ENCODE assay signal across 33 cellular contexts in the genomic region with DNA sequence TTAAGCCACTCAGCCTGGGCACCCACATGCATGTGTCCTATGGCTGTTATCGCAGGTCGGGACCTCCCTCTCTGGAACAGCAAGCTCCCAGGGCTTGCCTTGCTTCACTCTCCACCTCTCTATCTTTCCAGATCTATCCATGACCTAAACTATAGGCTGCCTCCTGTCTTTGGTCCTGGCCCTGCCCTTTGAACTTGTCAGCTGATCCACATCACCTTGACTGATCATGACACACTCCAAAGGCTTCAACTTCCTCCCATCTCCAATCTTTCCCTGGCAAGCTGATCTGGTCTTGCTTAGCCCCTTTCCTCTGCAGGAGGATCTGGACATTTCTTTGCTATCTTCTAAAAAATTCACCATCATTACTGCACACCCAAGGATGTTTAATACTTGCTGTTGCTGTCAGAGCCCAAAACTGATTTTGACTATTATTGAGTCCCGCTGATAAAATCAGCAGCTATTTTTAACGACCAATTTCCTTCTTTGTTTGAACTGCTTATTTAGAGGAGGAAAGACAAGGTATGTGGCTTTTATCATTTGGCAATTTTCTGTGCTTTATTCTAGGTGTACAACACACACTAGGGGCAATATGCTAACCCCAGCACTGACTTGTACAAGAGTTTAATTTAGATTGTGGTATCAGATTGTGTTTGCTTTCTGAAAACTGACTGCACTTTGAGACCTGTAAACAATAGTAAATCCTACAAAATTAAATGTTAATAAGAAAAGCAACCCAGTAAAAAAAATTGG. TPM values are rescaled to one million over a fixed set of nuclear protein-coding genes. Genes with fewer than 3 reads are reported as not detected.
"Had no signal": no experiment of that assay in that cellular context is flagged by ENCODE, and none has a peak within 500 bp of the region (broad histone marks: within the 10 kb centered on the region; RNA-seq: fewer than 3 reads in every experiment).

No MANE protein-coding gene starts in this region.

- H3K4me3 ChIP-seq: ascending aorta, cardiac muscle cell, colonic mucosa, Peyer's patch had no signal

- H3K4me1 ChIP-seq: ascending aorta had no signal

- FAIRE-seq: TTC549 had no signal

- DNase-seq: activated CD4-positive, alpha-beta T cell treated with anti-CD3 and anti-CD28 coated beads for 36 hours; activated CD4-positive, alpha-beta T cell treated with anti-CD3 and anti-CD28 coated beads, Interleukin-2, amount 10 ng/mL, durations not matched to agents 7 days and 5 days; activated CD4-positive, alpha-beta T cell treated with anti-CD3 and anti-CD28 coated beads, Interleukin-2, amount 50 U/mL, for 48 hours; activated CD8-positive, alpha-beta T cell treated with anti-CD3 and anti-CD28 coated beads, Interleukin-2, amount 10 ng/mL, durations not matched to agents 7 days and 5 days; activated gamma-delta T cell; activated naive CD4-positive, alpha-beta T cell treated with Interleukin-2 at 50 U/mL for 16 hours; activated naive CD8-positive, alpha-beta T cell treated with anti-CD3 and anti-CD28 coated beads, Interleukin-2, amount 10 ng/mL, durations not matched to agents 7 days and 5 days; activated T-cell treated with anti-CD3 and anti-CD28 coated beads, Interleukin-2, amount 50 U/mL, for 24 hours; amygdala; colonic mucosa; Kasumi-1; NCI-H1092 treated with DMSO at 0.1 percent for 48 hours; NCI-H146; NCI-H2029 treated with DMSO at 0.1 percent for 48 hours; NCI-H2107; NCI-H226; NCI-H446 treated with DMSO at 0.1 percent for 48 hours; NCI-H524; NK-92 treated with Interleukin-12 subunit alpha and Interleukin-12 subunit beta, amount 100 ng/mL, for 24 hours; PC-3; SIG-M5 had no signal

- H3K27ac ChIP-seq: ascending aorta, cardiac muscle cell, colonic mucosa, Peyer's patch, RWPE1 had no signal

- H3K36me3 ChIP-seq: ascending aorta, cardiac muscle cell, colonic mucosa, Peyer's patch had no signal

- H3K27me3 ChIP-seq: ascending aorta, cardiac muscle cell, colonic mucosa, Peyer's patch had no signal

- H3K9me3 ChIP-seq: ascending aorta, colonic mucosa, Peyer's patch had no signal

RNA-seq across cellular contexts. Expression of a gene that starts 33.5 kb away (rescaled TPM):
- total RNA-seq: activated CD4-positive, alpha-beta T cell treated with anti-CD3 and anti-CD28 coated beads for 36 hours; activated CD4-positive, alpha-beta T cell treated with anti-CD3 and anti-CD28 coated beads, Interleukin-2, amount 10 ng/mL, durations not matched to agents 7 days and 5 days; activated CD8-positive, alpha-beta T cell treated with anti-CD3 and anti-CD28 coated beads, Interleukin-2, amount 10 ng/mL, durations not matched to agents 7 days and 5 days; activated naive CD8-positive, alpha-beta T cell treated with anti-CD3 and anti-CD28 coated beads, Interleukin-2, amount 10 ng/mL, durations not matched to agents 7 days and 5 days; activated T-helper 2 cell treated with anti-CD3 and anti-CD28 coated beads, Interferon-gamma antibody, Interleukin-2, Interleukin-4, amounts not matched to agents 10 μg/mL and 5 μg/mL and 100 μg/mL, durations not matched to agents 14 hours and 24 hours and 36 hours; cardiac muscle cell; chondrocyte; M059J; PC-3; Peyer's patch; Right ventricle myocardium inferior; SK-MEL-5; T-helper 1 cell treated with Interleukin-12 subunit alpha and Interleukin-12 subunit beta and Interleukin-4 antibody, amounts not matched to agents 30 ng/mL and 1 ng/mL, for 36 hours; WTC11 had no signal
- polyA plus RNA-seq: cardiac muscle cell had no signal
